ENCODE assay signal across 13 cellular contexts in genomic region chr12:132507656-132508055, GRCh38. TPM values are rescaled to one million over a fixed set of nuclear protein-coding genes. Genes with fewer than 3 reads are reported as not detected.
DNase-seq lines count a peak whose midpoint lies in the region; ATAC-seq and TF ChIP-seq lines count a peak whose summit lies in the region.
"Had no signal": no experiment of that assay in that cellular context is flagged by ENCODE, and none has a peak within 500 bp of the region (broad histone marks: within the 10 kb centered on the region; RNA-seq: fewer than 3 reads in every experiment).

No MANE protein-coding gene starts in this region.

- no peak overlapping the region for H3K4me3 Mint-ChIP-seq in endodermal cell

- peak; percentile 26 for TF ChIP-seq CTCF in DND-41 (IDR thresholded peaks at IDR 0.05; ENCODE audit: borderline replicate concordance, extremely low read depth, low read length, poor library complexity, severe bottlenecking)
- TF ChIP-seq CTCF in NB4 (IDR thresholded peaks at IDR 0.05; ENCODE audit: low read depth, low read length) = peak; percentile 17
- TF ChIP-seq CTCF in endodermal cell (conservative IDR thresholded peaks at IDR 0.05) = peak; percentile 51

- H3K27ac ChIP-seq in DND-41 (ENCODE audit: low read length) (no peak overlapping the region), endodermal cell (ENCODE audit: low read depth, low read length) (no peak overlapping the region), skeletal muscle tissue (ENCODE audit: low read depth, low read length) (peak overlapping the region; percentile 81)
- H3K27ac ChIP-seq: uterus had no signal

- H3K4me1 Mint-ChIP-seq in endodermal cell = peaks cover 19% of the 10 kb centered on the region

- H2AFZ ChIP-seq in DND-41 (ENCODE audit: low read depth, low read length) = no peak overlapping the region

- no peak for DNase-seq in DND-41
- no peak for DNase-seq in NB4 (ENCODE audit: low read depth)
- peak; percentile 82 for DNase-seq in endodermal cell
- no peak for DNase-seq in NCI-H1694 (lab: John Stamatoyannopoulos, UW)
- no peak for DNase-seq in stimulated activated CD4-positive, alpha-beta T cell treated with anti-CD3 and anti-CD28 coated beads, Interleukin-2, amount 100 ng/mL, for 24 hours
- no peak for DNase-seq in NCI-H128 (lab: John Stamatoyannopoulos, UW; ENCODE audit: unreplicated experiment)
- DNase-seq: activated effector memory CD4-positive, alpha-beta T cell treated with anti-CD3 and anti-CD28 coated beads, Interleukin-2, amount 50 U/mL, for 16 hours; effector CD8-positive, alpha-beta T cell; Karpas-422; stimulated activated naive CD4-positive, alpha-beta T cell had no signal

- H3K27ac Mint-ChIP-seq in endodermal cell = no peak overlapping the region

- H3K9me3 ChIP-seq in DND-41 (ENCODE audit: insufficient read depth, low read length, severe bottlenecking) = no peaks in the 10 kb centered on the region
- H3K9me3 ChIP-seq in endodermal cell (ENCODE audit: control insufficient read depth, low read length) = no peaks in the 10 kb centered on the region
- H3K9me3 ChIP-seq in skeletal muscle tissue (ENCODE audit: control insufficient read depth in 3 of 3, low read length in 3 of 3) = no peaks in the 10 kb centered on the region
- H3K9me3 ChIP-seq: ascending aorta, uterus had no signal

- no peak overlapping the region for H3K4me3 ChIP-seq in DND-41 (ENCODE audit: low read depth in 1 of 2, low read length in 2 of 2)
- H3K4me3 ChIP-seq in NB4 (ENCODE audit: low read depth, low read length) = no peak overlapping the region
- H3K4me3 ChIP-seq in endodermal cell (ENCODE audit: low read length) = no peak overlapping the region
- peak overlapping the region in 1 of 3 donors; percentile 59 for H3K4me3 ChIP-seq in skeletal muscle tissue (ENCODE audit: low read length in 3 of 3)
- H3K4me3 ChIP-seq: uterus had no signal

- H3K4me2 ChIP-seq in DND-41 (ENCODE audit: insufficient read depth, low read length) = no peak overlapping the region

- ATAC-seq in DND-41 (ENCODE audit: insufficient read depth, low read depth) = no peak

- TF ChIP-seq POLR2A in NB4 (IDR thresholded peaks at IDR 0.05; ENCODE audit: extremely low read depth, insufficient read length) = no peak

- H3K27me3 ChIP-seq in DND-41 (ENCODE audit: insufficient read depth, low read length, poor library complexity) (no peaks in the 10 kb centered on the region), endodermal cell (ENCODE audit: control insufficient read depth, insufficient read depth, low read length, poor library complexity, severe bottlenecking) (no peaks in the 10 kb centered on the region), skeletal muscle tissue (ENCODE audit: control insufficient read depth in 3 of 3, insufficient read depth in 3 of 3, low read length in 3 of 3) (no peaks in the 10 kb centered on the region)
- H3K27me3 ChIP-seq: ascending aorta, uterus had no signal

- H3K36me3 Mint-ChIP-seq in endodermal cell (ENCODE audit: low read depth) = peaks cover 4% of the 10 kb centered on the region

- H3K9ac ChIP-seq in DND-41 (ENCODE audit: low read depth, low read length) = no peak overlapping the region
- no peak overlapping the region for H3K9ac ChIP-seq in endodermal cell (ENCODE audit: extremely low read depth, low read length, poor library complexity, severe bottlenecking)
- peak overlapping the region in 1 of 3 donors; percentile 82 for H3K9ac ChIP-seq in skeletal muscle tissue (ENCODE audit: low read depth in 1 of 3, low read length in 3 of 3)

- peaks cover 75% of the 10 kb centered on the region for H4K20me1 ChIP-seq in DND-41 (ENCODE audit: insufficient read depth, low read length)

- H3K9me3 Mint-ChIP-seq in endodermal cell = no peaks in the 10 kb centered on the region

- 77 to 83% methylated on average over 6 of the region's 6 CpGs for WGBS in endodermal cell (ENCODE audit: insufficient coverage in 1 of 2, insufficient read length in 1 of 2), 2 experiments

- H3K79me2 ChIP-seq in DND-41 (ENCODE audit: insufficient read depth, low read length) = peaks cover 55% of the 10 kb centered on the region

- H3K36me3 ChIP-seq in DND-41 (ENCODE audit: insufficient read depth, low read length) = peaks cover 15% of the 10 kb centered on the region
- H3K36me3 ChIP-seq in endodermal cell (ENCODE audit: control insufficient read depth, insufficient read depth, low read length) = no peaks in the 10 kb centered on the region
- H3K36me3 ChIP-seq in skeletal muscle tissue (ENCODE audit: control insufficient read depth in 3 of 3, insufficient read depth in 3 of 3, low read length in 3 of 3) = peaks cover 2 to 9% (median 8%) of the 10 kb centered on the region in 3 donors
- H3K36me3 ChIP-seq: uterus had no signal

- H3K4me1 ChIP-seq in DND-41 (ENCODE audit: insufficient read depth, low read length) (no peaks in the 10 kb centered on the region), endodermal cell (ENCODE audit: control insufficient read depth, insufficient read depth, low read length) (peaks cover 9% of the 10 kb centered on the region), skeletal muscle tissue (ENCODE audit: control insufficient read depth in 3 of 3, insufficient read depth in 3 of 3, low read length in 3 of 3) (peaks cover 40 to 57% (median 51%) of the 10 kb centered on the region in 3 donors)

- no peaks in the 10 kb centered on the region for H3K27me3 Mint-ChIP-seq in endodermal cell (ENCODE audit: insufficient read depth)

RNA-seq across cellular contexts. Expression of gene FBRSL1, which starts 17.7 kb away (rescaled TPM):
- total RNA-seq in endodermal cell = 10 to 100 TPM; 74.9 to 92.3 TPM
- polyA plus RNA-seq in endodermal cell (2013, experiment 1 of 2) = 72.6 TPM
- polyA plus RNA-seq in endodermal cell (2013, experiment 2 of 2) = 64.1 TPM
- 6.8 TPM for total RNA-seq in skeletal muscle tissue
